Comparison of ENCODE assay signal across 15 cellular contexts in genomic region chr14:23376477-23377200, GRCh38. TPM values are rescaled to one million over a fixed set of nuclear protein-coding genes. Genes with fewer than 3 reads are reported as not detected.
DNase-seq lines count a peak whose midpoint lies in the region; ATAC-seq and TF ChIP-seq lines count a peak whose summit lies in the region.
"Had no signal": no experiment of that assay in that cellular context is flagged by ENCODE, and none has a peak within 500 bp of the region (broad histone marks: within the 10 kb centered on the region; RNA-seq: fewer than 3 reads in every experiment).

CMTM5 (plus strand) TSS chr14:23377046; CDS start chr14:23377252, 206 bp downstream.

- peak; percentile 1 for DNase-seq in activated CD4-positive, alpha-beta T cell treated with anti-CD3 and anti-CD28 coated beads for 36 hours
- no peak for DNase-seq in activated CD4-positive, alpha-beta T cell treated with anti-CD3 and anti-CD28 coated beads, Interleukin-2, amount 10 ng/mL, durations not matched to agents 7 days and 5 days
- DNase-seq in endodermal cell, result peak; percentile 70
- peak; percentile 76 for DNase-seq in mesendoderm
- no peak for DNase-seq in upper lobe of right lung
- no peak for DNase-seq in T-helper 2 cell treated with Interferon-gamma antibody and Interleukin-4, amounts not matched to agents 5 μg/mL and 100 μg/mL, for 36 hours (ENCODE audit: low spot score)
- no peak for DNase-seq in NCI-H1417 (lab: John Stamatoyannopoulos, UW)
- DNase-seq in NCI-H146 treated with DMSO at 0.1 percent for 48 hours (lab: John Stamatoyannopoulos, UW; ENCODE audit: unreplicated experiment), result no peak
- DNase-seq: ACHN; activated CD4-positive, alpha-beta T cell treated with anti-CD3 and anti-CD28 coated beads for 4 hours; kidney glomerular epithelial cell; psoas muscle had no signal

- H3K4me2 ChIP-seq in mesendoderm (ENCODE audit: low read length), result peak within 1 kb of the TSS; percentile 40

- H2BK120ac ChIP-seq in mesendoderm (ENCODE audit: low read depth, low read length), result no peak within 1 kb of the TSS

- H3K9ac ChIP-seq in endodermal cell (ENCODE audit: extremely low read depth, low read length, poor library complexity, severe bottlenecking), result no peak within 1 kb of the TSS
- peak within 1 kb of the TSS; percentile 66 for H3K9ac ChIP-seq in mesendoderm (ENCODE audit: low read length)

- H3K4me1 ChIP-seq in endodermal cell (ENCODE audit: control insufficient read depth, insufficient read depth, low read length) (no peaks in the 10 kb centered on the region), mesendoderm (ENCODE audit: control insufficient read depth, low read depth, low read length) (peaks cover 3% of the 10 kb centered on the region), upper lobe of right lung (no peaks in the 10 kb centered on the region)
- H3K4me1 ChIP-seq: psoas muscle had no signal

- no peaks in the 10 kb centered on the region for H3K36me3 Mint-ChIP-seq in activated CD4-positive, alpha-beta T cell treated with anti-CD3 and anti-CD28 coated beads for 36 hours (ENCODE audit: low read depth)
- H3K36me3 Mint-ChIP-seq in activated CD4-positive, alpha-beta T cell treated with anti-CD3 and anti-CD28 coated beads, Interleukin-2, amount 10 ng/mL, durations not matched to agents 7 days and 5 days (ENCODE audit: low read depth), result no peaks in the 10 kb centered on the region
- no peaks in the 10 kb centered on the region for H3K36me3 Mint-ChIP-seq in endodermal cell (ENCODE audit: low read depth)
- no peaks in the 10 kb centered on the region for H3K36me3 Mint-ChIP-seq in T-helper 2 cell treated with Interferon-gamma antibody and Interleukin-4, amounts not matched to agents 5 μg/mL and 100 μg/mL, for 36 hours (ENCODE audit: low read depth)
- H3K36me3 Mint-ChIP-seq: activated naive CD8-positive, alpha-beta T cell had no signal

- no peak within 1 kb of the TSS for H2AK5ac ChIP-seq in mesendoderm (ENCODE audit: low read length)

- H3K36me3 ChIP-seq in endodermal cell (ENCODE audit: control insufficient read depth, insufficient read depth, low read length), result no peaks in the 10 kb centered on the region
- H3K36me3 ChIP-seq in mesendoderm (ENCODE audit: control insufficient read depth, insufficient read depth, low read length), result no peaks in the 10 kb centered on the region
- H3K36me3 ChIP-seq in upper lobe of right lung, result no peaks in the 10 kb centered on the region

- H2BK5ac ChIP-seq in mesendoderm (ENCODE audit: low read length), result no peak within 1 kb of the TSS

- ATAC-seq in activated CD4-positive, alpha-beta T cell treated with anti-CD3 and anti-CD28 coated beads for 36 hours, result no peak
- no peak for ATAC-seq in upper lobe of right lung
- ATAC-seq: Panc1 had no signal

- no peak within 1 kb of the TSS for H3K23ac ChIP-seq in mesendoderm (ENCODE audit: low read length)

- no peak within 1 kb of the TSS for H4K8ac ChIP-seq in mesendoderm (ENCODE audit: low read depth, low read length)

- H3K27me3 ChIP-seq in endodermal cell (ENCODE audit: control insufficient read depth, insufficient read depth, low read length, poor library complexity, severe bottlenecking) (no peaks in the 10 kb centered on the region), mesendoderm (ENCODE audit: insufficient read depth, low read length, poor library complexity) (no peaks in the 10 kb centered on the region), upper lobe of right lung (no peaks in the 10 kb centered on the region)

- TF ChIP-seq CTCF in endodermal cell (conservative IDR thresholded peaks at IDR 0.05), result no peak
- no peak for TF ChIP-seq CTCF in upper lobe of right lung (IDR thresholded peaks at IDR 0.05)

- H3K4me3 ChIP-seq in endodermal cell (ENCODE audit: low read length) (no peak within 1 kb of the TSS), mesendoderm (ENCODE audit: low read length) (no peak within 1 kb of the TSS), upper lobe of right lung (peak within 1 kb of the TSS; percentile 10)
- H3K4me3 ChIP-seq: psoas muscle had no signal

- H3K18ac ChIP-seq in mesendoderm (ENCODE audit: low read length), result no peak within 1 kb of the TSS

- intact Hi-C loops in activated CD4-positive, alpha-beta T cell treated with anti-CD3 and anti-CD28 coated beads for 36 hours (cut with DNase I, micrococcal nuclease), result no loop called here
- intact Hi-C loops in upper lobe of right lung (cut with DNase I), result loop anchor here (5.0 kb wide), 1 partner anchor 49 kb away; no protein-coding TSS in a partner anchor

- no peak within 1 kb of the TSS for H3K27ac Mint-ChIP-seq in activated CD4-positive, alpha-beta T cell treated with anti-CD3 and anti-CD28 coated beads for 36 hours
- H3K27ac Mint-ChIP-seq in activated CD4-positive, alpha-beta T cell treated with anti-CD3 and anti-CD28 coated beads, Interleukin-2, amount 10 ng/mL, durations not matched to agents 7 days and 5 days, result no peak within 1 kb of the TSS
- H3K27ac Mint-ChIP-seq in endodermal cell, result no peak within 1 kb of the TSS
- no peak within 1 kb of the TSS for H3K27ac Mint-ChIP-seq in T-helper 2 cell treated with Interferon-gamma antibody and Interleukin-4, amounts not matched to agents 5 μg/mL and 100 μg/mL, for 36 hours
- H3K27ac Mint-ChIP-seq: activated naive CD8-positive, alpha-beta T cell had no signal

- 82 to 93% methylated on average over 3 to 12 of the region's 13 CpGs for WGBS in endodermal cell (ENCODE audit: insufficient coverage in 1 of 2, insufficient read length in 1 of 2), 2 experiments
- no CpG with 5 or more reads among the region's 13 CpGs for WGBS in mesendoderm (ENCODE audit: extremely low coverage, insufficient coverage, low lambda C conversion rate)

- POLR2A ChIA-PET in activated CD4-positive, alpha-beta T cell treated with anti-CD3 and anti-CD28 coated beads for 36 hours (lab: Charles Lee), result no interaction called here
- POLR2A ChIA-PET in activated CD4-positive, alpha-beta T cell treated with anti-CD3 and anti-CD28 coated beads, Interleukin-2, amount 10 ng/mL, durations not matched to agents 7 days and 5 days (lab: Charles Lee), result no interaction called here

- H3K9me3 Mint-ChIP-seq in activated CD4-positive, alpha-beta T cell treated with anti-CD3 and anti-CD28 coated beads for 36 hours (ENCODE audit: low read depth), result no peaks in the 10 kb centered on the region
- no peaks in the 10 kb centered on the region for H3K9me3 Mint-ChIP-seq in activated CD4-positive, alpha-beta T cell treated with anti-CD3 and anti-CD28 coated beads, Interleukin-2, amount 10 ng/mL, durations not matched to agents 7 days and 5 days
- H3K9me3 Mint-ChIP-seq in endodermal cell, result no peaks in the 10 kb centered on the region
- H3K9me3 Mint-ChIP-seq in T-helper 2 cell treated with Interferon-gamma antibody and Interleukin-4, amounts not matched to agents 5 μg/mL and 100 μg/mL, for 36 hours, result no peaks in the 10 kb centered on the region

- CTCF ChIA-PET in activated CD4-positive, alpha-beta T cell treated with anti-CD3 and anti-CD28 coated beads for 36 hours (lab: Charles Lee), result interaction anchor here (0.6 to 1.8 kb wide), 7 partner anchors 9 to 255 kb away, joined by 3 to 5 read pairs (median 3); no protein-coding TSS in a partner anchor
- CTCF ChIA-PET in activated CD4-positive, alpha-beta T cell treated with anti-CD3 and anti-CD28 coated beads, Interleukin-2, amount 10 ng/mL, durations not matched to agents 7 days and 5 days (lab: Charles Lee), result interaction anchor here (1.9 kb wide), 1 partner anchor 44 kb away, joined by 6 read pairs; no protein-coding TSS in a partner anchor

- H2BK15ac ChIP-seq in mesendoderm (replicated peaks; ENCODE audit: low read depth), result no peak within 1 kb of the TSS

- H3K27ac ChIP-seq in endodermal cell (ENCODE audit: low read depth, low read length) (no peak within 1 kb of the TSS), mesendoderm (ENCODE audit: low read depth, low read length) (no peak within 1 kb of the TSS), upper lobe of right lung (no peak within 1 kb of the TSS)
- H3K27ac ChIP-seq: psoas muscle had no signal

- H3K9me3 ChIP-seq in endodermal cell (ENCODE audit: control insufficient read depth, low read length) (no peaks in the 10 kb centered on the region), upper lobe of right lung (no peaks in the 10 kb centered on the region)
- H3K9me3 ChIP-seq: psoas muscle had no signal

- H4K5ac ChIP-seq in mesendoderm (ENCODE audit: low read length), result no peak within 1 kb of the TSS

- no peaks in the 10 kb centered on the region for H3K4me1 Mint-ChIP-seq in activated CD4-positive, alpha-beta T cell treated with anti-CD3 and anti-CD28 coated beads for 36 hours
- peaks cover 5% of the 10 kb centered on the region for H3K4me1 Mint-ChIP-seq in activated CD4-positive, alpha-beta T cell treated with anti-CD3 and anti-CD28 coated beads, Interleukin-2, amount 10 ng/mL, durations not matched to agents 7 days and 5 days
- no peaks in the 10 kb centered on the region for H3K4me1 Mint-ChIP-seq in endodermal cell
- no peaks in the 10 kb centered on the region for H3K4me1 Mint-ChIP-seq in T-helper 2 cell treated with Interferon-gamma antibody and Interleukin-4, amounts not matched to agents 5 μg/mL and 100 μg/mL, for 36 hours (ENCODE audit: low read depth)

- no peaks in the 10 kb centered on the region for H3K27me3 Mint-ChIP-seq in activated CD4-positive, alpha-beta T cell treated with anti-CD3 and anti-CD28 coated beads for 36 hours
- H3K27me3 Mint-ChIP-seq in activated CD4-positive, alpha-beta T cell treated with anti-CD3 and anti-CD28 coated beads, Interleukin-2, amount 10 ng/mL, durations not matched to agents 7 days and 5 days, result peaks cover 3% of the 10 kb centered on the region
- peaks cover 46% of the 10 kb centered on the region for H3K27me3 Mint-ChIP-seq in endodermal cell (ENCODE audit: insufficient read depth)
- H3K27me3 Mint-ChIP-seq in T-helper 2 cell treated with Interferon-gamma antibody and Interleukin-4, amounts not matched to agents 5 μg/mL and 100 μg/mL, for 36 hours (ENCODE audit: low read depth), result peaks cover 5% of the 10 kb centered on the region

- H3K4ac ChIP-seq in mesendoderm (ENCODE audit: low read depth, low read length), result no peak within 1 kb of the TSS

- H3K79me2 ChIP-seq in mesendoderm (ENCODE audit: control insufficient read depth, insufficient read depth, low read length), result no peaks in the 10 kb centered on the region

- H3K56ac ChIP-seq in mesendoderm (ENCODE audit: low read length), result peak within 1 kb of the TSS; percentile 83

- H3K4me3 Mint-ChIP-seq in activated CD4-positive, alpha-beta T cell treated with anti-CD3 and anti-CD28 coated beads for 36 hours, result no peak within 1 kb of the TSS
- no peak within 1 kb of the TSS for H3K4me3 Mint-ChIP-seq in activated CD4-positive, alpha-beta T cell treated with anti-CD3 and anti-CD28 coated beads, Interleukin-2, amount 10 ng/mL, durations not matched to agents 7 days and 5 days
- H3K4me3 Mint-ChIP-seq in endodermal cell, result no peak within 1 kb of the TSS
- H3K4me3 Mint-ChIP-seq in T-helper 2 cell treated with Interferon-gamma antibody and Interleukin-4, amounts not matched to agents 5 μg/mL and 100 μg/mL, for 36 hours, result no peak within 1 kb of the TSS
- H3K4me3 Mint-ChIP-seq: activated naive CD8-positive, alpha-beta T cell had no signal

- no peaks in the 10 kb centered on the region for H3K79me1 ChIP-seq in mesendoderm (ENCODE audit: low read length)

RNA-seq across cellular contexts. Expression of gene CMTM5, which starts in this region (rescaled TPM):
- total RNA-seq in activated CD4-positive, alpha-beta T cell treated with anti-CD3 and anti-CD28 coated beads for 36 hours, result not detected
- total RNA-seq in activated CD4-positive, alpha-beta T cell treated with anti-CD3 and anti-CD28 coated beads, Interleukin-2, amount 10 ng/mL, durations not matched to agents 7 days and 5 days, result not detected
- total RNA-seq in endodermal cell (1 to 10 TPM in 1 of 2 donors, under 1 TPM in 1; 0.40 to 1.4 TPM), upper lobe of right lung (0.96 TPM)
- polyA plus RNA-seq in endodermal cell (2013, experiment 1 of 2), result 3.3 TPM
- 2.8 TPM for polyA plus RNA-seq in endodermal cell (2013, experiment 2 of 2)
- polyA plus RNA-seq in mesendoderm (2013, experiment 1 of 2), result 0.06 TPM
- polyA plus RNA-seq in mesendoderm (2013, experiment 2 of 2), result 0.06 TPM
- total RNA-seq: M059J, psoas muscle had no signal

Comparison
In these comparisons a context has a peak if more than half of its experiments do, and no peak if none do; other contexts are left out.
1. Peak in DNase-seq in activated CD4-positive, alpha-beta T cell treated with anti-CD3 and anti-CD28 coated beads for 36 hours; RNA of the gene not detected or under 1 TPM.
2. DNase-seq: peak in endodermal cell (single experiment) and mesendoderm (single experiment); none in activated CD4-positive, alpha-beta T cell treated with anti-CD3 and anti-CD28 coated beads, Interleukin-2, amount 10 ng/mL, durations not matched to agents 7 days and 5 days (single experiment), upper lobe of right lung (single experiment), T-helper 2 cell treated with Interferon-gamma antibody and Interleukin-4, amounts not matched to agents 5 μg/mL and 100 μg/mL, for 36 hours (single experiment), NCI-H1417 (0 of 3) and NCI-H146 treated with DMSO at 0.1 percent for 48 hours (single experiment).